17 cellular contexts compared by ENCODE assay signal in genomic region chr10:121577568-121577967, GRCh38. TPM values are rescaled to one million over a fixed set of nuclear protein-coding genes. Genes with fewer than 3 reads are reported as not detected.
DNase-seq lines count a peak whose midpoint lies in the region; ATAC-seq, FAIRE-seq and TF ChIP-seq lines count a peak whose summit lies in the region.
"Had no signal": no experiment of that assay in that cellular context is flagged by ENCODE, and none has a peak within 500 bp of the region (broad histone marks: within the 10 kb centered on the region; RNA-seq: fewer than 3 reads in every experiment).

No MANE protein-coding gene starts in this region.

- no peak overlapping the region for H3K23ac ChIP-seq in H1 (ENCODE audit: insufficient read length)

- no peak overlapping the region for H2BK20ac ChIP-seq in H1 (ENCODE audit: low read length)

- peaks cover 45 to 51% of the 10 kb centered on the region in 2 experiments for H4K20me1 ChIP-seq in H1 (replicated peaks in 1 of 2; ENCODE audit: control insufficient read depth in 1 of 2, insufficient read depth in 2 of 2, low read length in 2 of 2)
- H4K20me1 ChIP-seq: BLaER1 had no signal

- H3K27me3 Mint-ChIP-seq in mesothelial cell of epicardium (ENCODE audit: low read depth) (no peaks in the 10 kb centered on the region), type B pancreatic cell (no peaks in the 10 kb centered on the region)
- H3K27me3 Mint-ChIP-seq in activated T-cell treated with anti-CD3 and anti-CD28 coated beads, Interleukin-2, amount 50 U/mL, for 72 hours (ENCODE audit: low read depth): no peaks in the 10 kb centered on the region

- 0 out of 2 replicates have a peak overlapping the region, but pooled peaks have one; percentile 7 for H2AK5ac ChIP-seq in H1 (ENCODE audit: low read depth, low read length)

- peak overlapping the region; percentile 58 for H2BK5ac ChIP-seq in H1 (ENCODE audit: low read depth, low read length)

- H3K36me3 ChIP-seq in H1 (ENCODE audit: control insufficient read depth in 2 of 4, insufficient read depth in 4 of 4, low read length in 3 of 4): peaks cover 0 to 34% (median 0%) of the 10 kb centered on the region in 4 experiments; a peak in 3 of 8 replicates
- H3K36me3 ChIP-seq: BLaER1 had no signal

- H4K91ac ChIP-seq in H1 (replicated peaks; ENCODE audit: insufficient read length, low read length): no peak overlapping the region

- no peak for TF ChIP-seq POLR2A in H1 (IDR thresholded peaks at IDR 0.05; ENCODE audit: control extremely low read depth in 1 of 2, low read depth in 2 of 2, low read length in 2 of 2)

- H3K4me3 Mint-ChIP-seq in mesothelial cell of epicardium (no peak overlapping the region), type B pancreatic cell (peak overlapping the region; percentile 37)
- no peak overlapping the region for H3K4me3 Mint-ChIP-seq in activated T-cell treated with anti-CD3 and anti-CD28 coated beads, Interleukin-2, amount 50 U/mL, for 72 hours
- H3K4me3 Mint-ChIP-seq: CD8-positive, alpha-beta memory T cell had no signal

- peak; percentile 18 for DNase-seq in NCI-H2171 treated with DMSO at 0.1 percent for 48 hours (lab: John Stamatoyannopoulos, UW)
- no peak for DNase-seq in NCI-H2171 (lab: John Stamatoyannopoulos, UW)
- no peak for DNase-seq in H1 (ENCODE audit: low read depth in 1 of 2, low spot score in 2 of 2)
- DNase-seq in mesothelial cell of epicardium (ENCODE audit: low spot score in 2 of 2, unreplicated experiment in 2 of 2): no peak
- no peak for DNase-seq in type B pancreatic cell (ENCODE audit: extremely low spot score, unreplicated experiment)
- no peak for DNase-seq in activated T-cell treated with anti-CD3 and anti-CD28 coated beads, Interleukin-2, amount 50 U/mL, for 72 hours
- DNase-seq in DMS 273 (lab: John Stamatoyannopoulos, UW; ENCODE audit: unreplicated experiment): no peak
- DNase-seq: 8988T; CD8-positive, alpha-beta memory T cell; DMS 273 treated with DMSO at 0.1 percent for 48 hours; NCI-H1048; NCI-H146; NCI-H2081 treated with DMSO at 0.1 percent for 48 hours; NCI-H774 had no signal

- no peak for ATAC-seq in activated T-cell treated with anti-CD3 and anti-CD28 coated beads, Interleukin-2, amount 50 U/mL, for 72 hours (replicated peaks in 1 of 2)
- no peak for ATAC-seq in GM21737 (IDR thresholded peaks at IDR 0.05; ENCODE audit: unreplicated experiment)
- ATAC-seq: K562 had no signal

- CTCF ChIA-PET in H1 (lab: Charles Lee; ENCODE audit: partially characterized antibody): interaction anchor here (1.0 to 1.4 kb wide), 2 partner anchors 38 to 86 kb away, joined by 3 to 4 read pairs; no protein-coding TSS in a partner anchor

- 0 out of 2 replicates have a peak overlapping the region, but pooled peaks have one; percentile 61 for H2BK15ac ChIP-seq in H1 (ENCODE audit: low read length)

- H2BK12ac ChIP-seq in H1 (ENCODE audit: low read depth, low read length): peak overlapping the region; percentile 35

- POLR2A ChIA-PET in H1 (lab: Charles Lee; ENCODE audit: partially characterized antibody): interaction anchor here (0.6 to 2.6 kb wide), 6 partner anchors 12 to 76 kb away, joined by 3 to 8 read pairs (median 5); no protein-coding TSS in a partner anchor

- TF ChIP-seq RAD21 in H1 (IDR thresholded peaks at IDR 0.05 in 1 of 2, conservative IDR thresholded peaks at IDR 0.05 in 1 of 2; ENCODE audit: low read depth in 2 of 2, low read length in 2 of 2): no peak

- H4K8ac ChIP-seq in H1 (ENCODE audit: extremely low read depth, insufficient read depth, low read length): no peak overlapping the region

- H3K4me2 ChIP-seq in H1 (ENCODE audit: insufficient read depth in 1 of 2, low read depth in 2 of 2, low read length in 2 of 2): no peak overlapping the region
- H3K4me2 ChIP-seq: BLaER1 had no signal

- peaks cover under 1% of the 10 kb centered on the region for H3K36me3 Mint-ChIP-seq in mesothelial cell of epicardium
- H3K36me3 Mint-ChIP-seq in type B pancreatic cell: peaks cover 32% of the 10 kb centered on the region
- no peaks in the 10 kb centered on the region for H3K36me3 Mint-ChIP-seq in activated T-cell treated with anti-CD3 and anti-CD28 coated beads, Interleukin-2, amount 50 U/mL, for 72 hours (ENCODE audit: insufficient read depth in 2 of 2)
- H3K36me3 Mint-ChIP-seq: CD8-positive, alpha-beta memory T cell had no signal

- no peaks in the 10 kb centered on the region for H3K27me3 ChIP-seq in H1 (replicated peaks in 1 of 4; ENCODE audit: control insufficient read depth in 3 of 4, extremely low read depth in 1 of 4, insufficient read depth in 3 of 4, low read length in 3 of 4)
- H3K27me3 ChIP-seq: BLaER1 had no signal

- no peak overlapping the region for H3K9ac ChIP-seq in H1 (replicated peaks in 1 of 4; ENCODE audit: extremely low read depth in 1 of 4, low read depth in 3 of 4, low read length in 3 of 4)
- H3K9ac ChIP-seq: BLaER1 had no signal

- peaks cover 20% of the 10 kb centered on the region for H3K79me1 ChIP-seq in H1 (ENCODE audit: low read depth, low read length)

- 0 out of 2 replicates have a peak, but pooled peaks cover 2% of the 10 kb centered on the region for H3K23me2 ChIP-seq in H1 (ENCODE audit: low read depth, low read length)

- 74% methylated on average over 8 of the region's 8 CpGs; no CpG with 5 or more reads in 1 of the 2 experiments for WGBS in H1 (ENCODE audit: extremely low coverage in 1 of 2, insufficient coverage in 1 of 2, insufficient read length in 1 of 2, insufficient replicate concordance in 2 of 2, low coverage in 1 of 2, low lambda C conversion rate in 2 of 2, missing lambda C conversion rate in 1 of 2), 2 experiments

- H3K4ac ChIP-seq in H1 (replicated peaks; ENCODE audit: insufficient read length, low read depth, low read length): no peak overlapping the region

- H3K9me3 ChIP-seq in H1 (ENCODE audit: insufficient read depth in 2 of 2, low read depth in 1 of 2, low read length in 1 of 2): no peaks in the 10 kb centered on the region
- H3K9me3 ChIP-seq: BLaER1 had no signal

- H3K56ac ChIP-seq in H1 (replicated peaks; ENCODE audit: insufficient read length, low read depth, low read length): no peak overlapping the region

- no peak overlapping the region for H3K27ac ChIP-seq in H1 (ENCODE audit: low read depth, low read length)
- H3K27ac ChIP-seq: BLaER1 had no signal

- peaks cover 42 to 58% (median 51%) of the 10 kb centered on the region in 4 experiments for H3K4me1 ChIP-seq in H1 (replicated peaks in 1 of 4; ENCODE audit: control insufficient read depth in 3 of 4, insufficient read depth in 4 of 4, low read length in 3 of 4)
- H3K4me1 ChIP-seq: BLaER1 had no signal

- no peak overlapping the region for H3K18ac ChIP-seq in H1 (ENCODE audit: extremely low read depth, low read length)

- no peak overlapping the region for H2AFZ ChIP-seq in H1 (ENCODE audit: low read length)

- H3K9me3 Mint-ChIP-seq in mesothelial cell of epicardium (no peaks in the 10 kb centered on the region), type B pancreatic cell (peaks cover 4% of the 10 kb centered on the region)
- peaks cover 0 to 2% of the 10 kb centered on the region in 2 donors for H3K9me3 Mint-ChIP-seq in activated T-cell treated with anti-CD3 and anti-CD28 coated beads, Interleukin-2, amount 50 U/mL, for 72 hours

- peaks cover 53 to 76% of the 10 kb centered on the region in 2 experiments for H3K79me2 ChIP-seq in H1 (ENCODE audit: control insufficient read depth in 1 of 2, insufficient read depth in 2 of 2, low read length in 2 of 2)

- H3K14ac ChIP-seq in H1 (ENCODE audit: insufficient read length): no peak overlapping the region

- H3K4me1 Mint-ChIP-seq in mesothelial cell of epicardium: peaks cover 68% of the 10 kb centered on the region
- peaks cover 65% of the 10 kb centered on the region for H3K4me1 Mint-ChIP-seq in type B pancreatic cell (ENCODE audit: unreplicated experiment)
- H3K4me1 Mint-ChIP-seq in activated T-cell treated with anti-CD3 and anti-CD28 coated beads, Interleukin-2, amount 50 U/mL, for 72 hours (ENCODE audit: low read depth): no peaks in the 10 kb centered on the region
- H3K4me1 Mint-ChIP-seq: CD8-positive, alpha-beta memory T cell had no signal

- TF ChIP-seq EP300 in H1 (IDR thresholded peaks at IDR 0.05; ENCODE audit: borderline replicate concordance in 1 of 2, low read depth in 2 of 2, low read length in 2 of 2): no peak

- no peak for FAIRE-seq in H1 (lab: Jason Lieb, UNC)
- FAIRE-seq: K562 had no signal

- no peak overlapping the region for H4K5ac ChIP-seq in H1 (ENCODE audit: insufficient read length, low read depth, low read length)

- H3K4me3 ChIP-seq in H1 (ENCODE audit: extremely low read depth in 1 of 4, insufficient read depth in 2 of 4, low read depth in 3 of 4, low read length in 4 of 4): no peak overlapping the region
- H3K4me3 ChIP-seq: BLaER1, K562 had no signal

- TF ChIP-seq CTCF in H1 (IDR thresholded peaks at IDR 0.05; ENCODE audit: control extremely low read depth in 1 of 3, insufficient read depth in 1 of 3, low read depth in 1 of 3, low read length in 3 of 3) (no peak), mesothelial cell of epicardium (IDR thresholded peaks at IDR 0.05; ENCODE audit: unreplicated experiment) (no peak), type B pancreatic cell (conservative IDR thresholded peaks at IDR 0.05) (no peak)

- H2BK120ac ChIP-seq in H1 (replicated peaks; ENCODE audit: low read depth, low read length): no peak overlapping the region

- H3K27ac Mint-ChIP-seq in mesothelial cell of epicardium (peak overlapping the region; percentile 96), type B pancreatic cell (peak overlapping the region; percentile 67)
- H3K27ac Mint-ChIP-seq in activated T-cell treated with anti-CD3 and anti-CD28 coated beads, Interleukin-2, amount 50 U/mL, for 72 hours: no peak overlapping the region
- H3K27ac Mint-ChIP-seq: CD8-positive, alpha-beta memory T cell had no signal

TF ChIP-seq in H1, 55 proteins besides CTCF, POLR2A, EP300 and RAD21 (continues in another document):
- TF ChIP-seq ZNF274 (IDR thresholded peaks at IDR 0.05; ENCODE audit: borderline replicate concordance, extremely low read depth, low read length) (no peak), TAF7 (optimal IDR thresholded peaks at IDR 0.05; ENCODE audit: borderline replicate concordance, low read depth, low read length) (no peak), CHD2 (IDR thresholded peaks at IDR 0.05; ENCODE audit: low read length) (no peak), PHF8 (conservative IDR thresholded peaks at IDR 0.05; ENCODE audit: low read depth, low read length) (no peak)

RNA-seq across cellular contexts. Expression of gene FGFR2, which starts 20.7 kb away (rescaled TPM):
- total RNA-seq in H1 (2021; fragmentation: NEBNext Ultra II Directional; extraction: Animal tissue kit (Norgen Biotek cat#: 25700)): 81.2 and 81.6 TPM in 2 replicates
- 50.2 and 50.3 TPM in 2 replicates for polyA plus RNA-seq in H1 (2011; rRNA removed)
- polyA plus RNA-seq in H1 (2011; cell fraction: cytosol; rRNA removed): 69.6 TPM
- 128 TPM for polyA plus RNA-seq in H1 (2011; cell fraction: nucleus; rRNA removed)
- 53.5 to 65.1 TPM (median 58.9 TPM) in 4 replicates for polyA plus RNA-seq in H1 (2012, experiment 1 of 2)
- 15.2 TPM for polyA plus RNA-seq in H1 (2012, experiment 2 of 2)
- 55.3 TPM for polyA plus RNA-seq in H1 (2013, experiment 1 of 2)
- polyA plus RNA-seq in H1 (2013, experiment 2 of 2): 59.0 TPM
- polyA minus RNA-seq in H1 (2011; rRNA and poly(A)+ RNA removed): 126 and 168 TPM in 2 replicates
- 103 TPM for polyA minus RNA-seq in H1 (2011; cell fraction: cytosol; rRNA and poly(A)+ RNA removed)
- polyA minus RNA-seq in H1 (2011; cell fraction: nucleus; rRNA and poly(A)+ RNA removed): 190 TPM
- total RNA-seq in mesothelial cell of epicardium (78.0 to 88.3 TPM (median 83.2 TPM) in 3 replicates), type B pancreatic cell (ENCODE audit: low replicate concordance) (68.8 and 173 TPM in 2 replicates)
- total RNA-seq in activated T-cell treated with anti-CD3 and anti-CD28 coated beads, Interleukin-2, amount 50 U/mL, for 72 hours: not detected
- polyA plus RNA-seq: K562 had no signal

Comparison
In these comparisons a context has a peak if more than half of its experiments do, and no peak if none do; other contexts are left out.
1. RNA of gene FGFR2, which starts 20.7 kb away (total RNA-seq): 68.8 to 173 TPM in type B pancreatic cell, 78.0 to 88.3 TPM in mesothelial cell of epicardium and 81.2 to 81.6 TPM in H1; not detected in activated T-cell treated with anti-CD3 and anti-CD28 coated beads, Interleukin-2, amount 50 U/mL, for 72 hours; every median in the first group is over 10 times any median in the second.